In the genomic region with DNA sequence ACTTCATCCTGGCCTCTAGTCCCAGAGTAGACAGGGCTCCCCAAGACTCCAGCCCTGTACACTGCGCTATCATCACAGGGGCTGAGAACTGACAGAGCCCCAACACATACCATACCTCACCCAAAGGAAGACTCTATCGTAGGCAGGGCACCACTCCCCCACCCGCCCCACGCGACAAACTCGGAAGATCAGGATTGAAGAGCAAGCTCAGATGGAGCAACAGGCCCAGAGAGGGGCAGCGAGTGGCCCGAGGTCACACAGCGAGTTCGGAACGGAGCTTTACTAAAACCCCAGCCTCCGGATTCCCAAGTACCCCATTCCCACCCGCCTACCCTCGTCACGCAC, we compare ENCODE assay signal across 1 cellular context.
A peak's percentile ranks its signal among the peaks of the same experiment; 100 is the strongest.
TF ChIP-seq lines count a peak whose summit lies in the region.

No MANE protein-coding gene starts in this region.

TF ChIP-seq in K562, 482 proteins besides CTCF, POLR2A, EP300 and RAD21 (continued from another document and continues in another):
- TF ChIP-seq, protein P1, sequence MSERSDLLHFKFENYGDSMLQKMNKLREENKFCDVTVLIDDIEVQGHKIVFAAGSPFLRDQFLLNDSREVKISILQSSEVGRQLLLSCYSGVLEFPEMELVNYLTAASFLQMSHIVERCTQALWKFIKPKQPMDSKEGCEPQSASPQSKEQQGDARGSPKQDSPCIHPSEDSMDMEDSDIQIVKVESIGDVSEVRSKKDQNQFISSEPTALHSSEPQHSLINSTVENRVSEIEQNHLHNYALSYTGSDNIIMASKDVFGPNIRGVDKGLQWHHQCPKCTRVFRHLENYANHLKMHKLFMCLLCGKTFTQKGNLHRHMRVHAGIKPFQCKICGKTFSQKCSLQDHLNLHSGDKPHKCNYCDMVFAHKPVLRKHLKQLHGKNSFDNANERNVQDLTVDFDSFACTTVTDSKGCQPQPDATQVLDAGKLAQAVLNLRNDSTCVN (CRISPR knock-in tag; IDR thresholded peaks at IDR 0.05), result no peak
- TF ChIP-seq IRF2 (CRISPR knock-in tag; IDR thresholded peaks at IDR 0.05), result no peak
- 0 out of 4 replicates have a peak, but pooled peaks of 1 of the 2 experiments have one; percentile 32 for TF ChIP-seq FOXA3 (CRISPR knock-in tag; conservative IDR thresholded peaks at IDR 0.05 in 1 of 2, IDR thresholded peaks at IDR 0.05 in 1 of 2)
- no peak for TF ChIP-seq ZNF121 (CRISPR knock-in tag; conservative IDR thresholded peaks at IDR 0.05)
- TF ChIP-seq, protein P2, sequence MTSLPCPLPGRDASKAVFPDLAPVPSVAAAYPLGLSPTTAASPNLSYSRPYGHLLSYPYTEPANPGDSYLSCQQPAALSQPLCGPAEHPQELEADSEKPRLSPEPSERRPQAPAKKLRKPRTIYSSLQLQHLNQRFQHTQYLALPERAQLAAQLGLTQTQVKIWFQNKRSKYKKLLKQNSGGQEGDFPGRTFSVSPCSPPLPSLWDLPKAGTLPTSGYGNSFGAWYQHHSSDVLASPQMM (CRISPR knock-in tag; IDR thresholded peaks at IDR 0.05), result no peak
- TF ChIP-seq GTF2A2 (tag; IDR thresholded peaks at IDR 0.05), result no peak
- 0 out of 2 replicates have a peak, but pooled peaks have one; percentile 6 for TF ChIP-seq ZNF263 (CRISPR knock-in tag; IDR thresholded peaks at IDR 0.05; ENCODE audit: borderline replicate concordance)
- TF ChIP-seq, protein P3, sequence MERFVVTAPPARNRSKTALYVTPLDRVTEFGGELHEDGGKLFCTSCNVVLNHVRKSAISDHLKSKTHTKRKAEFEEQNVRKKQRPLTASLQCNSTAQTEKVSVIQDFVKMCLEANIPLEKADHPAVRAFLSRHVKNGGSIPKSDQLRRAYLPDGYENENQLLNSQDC (CRISPR knock-in tag; IDR thresholded peaks at IDR 0.05), result no peak
- no peak for TF ChIP-seq SRSF3 (IDR thresholded peaks at IDR 0.05; ENCODE audit: insufficient read depth, low read length)
- TF ChIP-seq ZNF24 (IDR thresholded peaks at IDR 0.05), result no peak
- TF ChIP-seq, protein P4, sequence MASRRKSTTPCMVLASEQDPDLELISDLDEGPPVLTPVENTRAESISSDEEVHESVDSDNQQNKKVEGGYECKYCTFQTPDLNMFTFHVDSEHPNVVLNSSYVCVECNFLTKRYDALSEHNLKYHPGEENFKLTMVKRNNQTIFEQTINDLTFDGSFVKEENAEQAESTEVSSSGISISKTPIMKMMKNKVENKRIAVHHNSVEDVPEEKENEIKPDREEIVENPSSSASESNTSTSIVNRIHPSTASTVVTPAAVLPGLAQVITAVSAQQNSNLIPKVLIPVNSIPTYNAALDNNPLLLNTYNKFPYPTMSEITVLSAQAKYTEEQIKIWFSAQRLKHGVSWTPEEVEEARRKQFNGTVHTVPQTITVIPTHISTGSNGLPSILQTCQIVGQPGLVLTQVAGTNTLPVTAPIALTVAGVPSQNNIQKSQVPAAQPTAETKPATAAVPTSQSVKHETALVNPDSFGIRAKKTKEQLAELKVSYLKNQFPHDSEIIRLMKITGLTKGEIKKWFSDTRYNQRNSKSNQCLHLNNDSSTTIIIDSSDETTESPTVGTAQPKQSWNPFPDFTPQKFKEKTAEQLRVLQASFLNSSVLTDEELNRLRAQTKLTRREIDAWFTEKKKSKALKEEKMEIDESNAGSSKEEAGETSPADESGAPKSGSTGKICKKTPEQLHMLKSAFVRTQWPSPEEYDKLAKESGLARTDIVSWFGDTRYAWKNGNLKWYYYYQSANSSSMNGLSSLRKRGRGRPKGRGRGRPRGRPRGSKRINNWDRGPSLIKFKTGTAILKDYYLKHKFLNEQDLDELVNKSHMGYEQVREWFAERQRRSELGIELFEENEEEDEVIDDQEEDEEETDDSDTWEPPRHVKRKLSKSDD (conservative IDR thresholded peaks at IDR 0.05; ENCODE audit: low read length), result no peak
- TF ChIP-seq, protein P5, sequence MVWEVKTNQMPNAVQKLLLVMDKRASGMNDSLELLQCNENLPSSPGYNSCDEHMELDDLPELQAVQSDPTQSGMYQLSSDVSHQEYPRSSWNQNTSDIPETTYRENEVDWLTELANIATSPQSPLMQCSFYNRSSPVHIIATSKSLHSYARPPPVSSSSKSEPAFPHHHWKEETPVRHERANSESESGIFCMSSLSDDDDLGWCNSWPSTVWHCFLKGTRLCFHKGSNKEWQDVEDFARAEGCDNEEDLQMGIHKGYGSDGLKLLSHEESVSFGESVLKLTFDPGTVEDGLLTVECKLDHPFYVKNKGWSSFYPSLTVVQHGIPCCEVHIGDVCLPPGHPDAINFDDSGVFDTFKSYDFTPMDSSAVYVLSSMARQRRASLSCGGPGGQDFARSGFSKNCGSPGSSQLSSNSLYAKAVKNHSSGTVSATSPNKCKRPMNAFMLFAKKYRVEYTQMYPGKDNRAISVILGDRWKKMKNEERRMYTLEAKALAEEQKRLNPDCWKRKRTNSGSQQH (CRISPR knock-in tag; IDR thresholded peaks at IDR 0.05), result no peak
- no peak for TF ChIP-seq NCOA2 (IDR thresholded peaks at IDR 0.05; ENCODE audit: partially characterized antibody in 2 of 2)
- TF ChIP-seq HCFC1 (IDR thresholded peaks at IDR 0.05; ENCODE audit: low read depth, low read length), result no peak
- no peak for TF ChIP-seq KAT2B (IDR thresholded peaks at IDR 0.05; ENCODE audit: low read depth, low read length)
- no peak; the same call in 1 of the 2 replicates for TF ChIP-seq POLR2AphosphoS5 (IDR thresholded peaks at IDR 0.05; ENCODE audit: control insufficient read depth, insufficient read depth, low read depth, low read length)
- TF ChIP-seq, protein P6, sequence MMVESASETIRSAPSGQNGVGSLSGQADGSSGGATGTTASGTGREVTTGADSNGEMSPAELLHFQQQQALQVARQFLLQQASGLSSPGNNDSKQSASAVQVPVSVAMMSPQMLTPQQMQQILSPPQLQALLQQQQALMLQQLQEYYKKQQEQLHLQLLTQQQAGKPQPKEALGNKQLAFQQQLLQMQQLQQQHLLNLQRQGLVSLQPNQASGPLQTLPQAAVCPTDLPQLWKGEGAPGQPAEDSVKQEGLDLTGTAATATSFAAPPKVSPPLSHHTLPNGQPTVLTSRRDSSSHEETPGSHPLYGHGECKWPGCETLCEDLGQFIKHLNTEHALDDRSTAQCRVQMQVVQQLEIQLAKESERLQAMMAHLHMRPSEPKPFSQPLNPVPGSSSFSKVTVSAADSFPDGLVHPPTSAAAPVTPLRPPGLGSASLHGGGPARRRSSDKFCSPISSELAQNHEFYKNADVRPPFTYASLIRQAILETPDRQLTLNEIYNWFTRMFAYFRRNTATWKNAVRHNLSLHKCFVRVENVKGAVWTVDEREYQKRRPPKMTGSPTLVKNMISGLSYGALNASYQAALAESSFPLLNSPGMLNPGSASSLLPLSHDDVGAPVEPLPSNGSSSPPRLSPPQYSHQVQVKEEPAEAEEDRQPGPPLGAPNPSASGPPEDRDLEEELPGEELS (CRISPR knock-in tag; IDR thresholded peaks at IDR 0.05; ENCODE audit: borderline replicate concordance), result no peak
- TF ChIP-seq FOXA1 (IDR thresholded peaks at IDR 0.05; ENCODE audit: borderline replicate concordance), result no peak
- peak; percentile 78 for TF ChIP-seq CHD1 (IDR thresholded peaks at IDR 0.05; ENCODE audit: low read length)
- no peak for TF ChIP-seq MTF1 (CRISPR knock-in tag; IDR thresholded peaks at IDR 0.05; ENCODE audit: borderline replicate concordance)
- no peak for TF ChIP-seq JUND (IDR thresholded peaks at IDR 0.05; ENCODE audit: borderline replicate concordance, low read depth, low read length)
- TF ChIP-seq JUND (tag; IDR thresholded peaks at IDR 0.05; ENCODE audit: borderline replicate concordance, low read depth, low read length), result no peak
- no peak for TF ChIP-seq NCOA1 (IDR thresholded peaks at IDR 0.05; ENCODE audit: low read depth)
- no peak; the same call in 1 of the 2 replicates for TF ChIP-seq ZBTB1 (CRISPR knock-in tag; IDR thresholded peaks at IDR 0.05; ENCODE audit: borderline replicate concordance, low read depth)
- TF ChIP-seq, protein P7, sequence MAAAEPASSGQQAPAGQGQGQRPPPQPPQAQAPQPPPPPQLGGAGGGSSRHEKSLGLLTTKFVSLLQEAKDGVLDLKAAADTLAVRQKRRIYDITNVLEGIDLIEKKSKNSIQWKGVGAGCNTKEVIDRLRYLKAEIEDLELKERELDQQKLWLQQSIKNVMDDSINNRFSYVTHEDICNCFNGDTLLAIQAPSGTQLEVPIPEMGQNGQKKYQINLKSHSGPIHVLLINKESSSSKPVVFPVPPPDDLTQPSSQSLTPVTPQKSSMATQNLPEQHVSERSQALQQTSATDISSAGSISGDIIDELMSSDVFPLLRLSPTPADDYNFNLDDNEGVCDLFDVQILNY (CRISPR knock-in tag; IDR thresholded peaks at IDR 0.05), result no peak
- TF ChIP-seq ZFP36 (IDR thresholded peaks at IDR 0.05; ENCODE audit: low read depth, low read length, partially characterized antibody), result peak; percentile 98
- no peak for TF ChIP-seq RBM34 (IDR thresholded peaks at IDR 0.05; ENCODE audit: borderline replicate concordance, insufficient read depth, low read length)
- TF ChIP-seq SIX5 (IDR thresholded peaks at IDR 0.05; ENCODE audit: borderline replicate concordance in 1 of 2, insufficient read depth in 1 of 2, low read depth in 1 of 2, low read length in 2 of 2), result no peak
- no peak for TF ChIP-seq KHSRP (IDR thresholded peaks at IDR 0.05)
- no peak for TF ChIP-seq FIP1L1 (IDR thresholded peaks at IDR 0.05; ENCODE audit: low read depth, low read length, poor library complexity, severe bottlenecking)
- peak; percentile 99 for TF ChIP-seq BCOR (IDR thresholded peaks at IDR 0.05)
- TF ChIP-seq ZNF444 (CRISPR knock-in tag; IDR thresholded peaks at IDR 0.05), result no peak
- no peak for TF ChIP-seq SMARCB1 (IDR thresholded peaks at IDR 0.05; ENCODE audit: insufficient read length, low read depth)
- peak; percentile 94 for TF ChIP-seq SMARCA5 (IDR thresholded peaks at IDR 0.05)
- TF ChIP-seq, protein P8, sequence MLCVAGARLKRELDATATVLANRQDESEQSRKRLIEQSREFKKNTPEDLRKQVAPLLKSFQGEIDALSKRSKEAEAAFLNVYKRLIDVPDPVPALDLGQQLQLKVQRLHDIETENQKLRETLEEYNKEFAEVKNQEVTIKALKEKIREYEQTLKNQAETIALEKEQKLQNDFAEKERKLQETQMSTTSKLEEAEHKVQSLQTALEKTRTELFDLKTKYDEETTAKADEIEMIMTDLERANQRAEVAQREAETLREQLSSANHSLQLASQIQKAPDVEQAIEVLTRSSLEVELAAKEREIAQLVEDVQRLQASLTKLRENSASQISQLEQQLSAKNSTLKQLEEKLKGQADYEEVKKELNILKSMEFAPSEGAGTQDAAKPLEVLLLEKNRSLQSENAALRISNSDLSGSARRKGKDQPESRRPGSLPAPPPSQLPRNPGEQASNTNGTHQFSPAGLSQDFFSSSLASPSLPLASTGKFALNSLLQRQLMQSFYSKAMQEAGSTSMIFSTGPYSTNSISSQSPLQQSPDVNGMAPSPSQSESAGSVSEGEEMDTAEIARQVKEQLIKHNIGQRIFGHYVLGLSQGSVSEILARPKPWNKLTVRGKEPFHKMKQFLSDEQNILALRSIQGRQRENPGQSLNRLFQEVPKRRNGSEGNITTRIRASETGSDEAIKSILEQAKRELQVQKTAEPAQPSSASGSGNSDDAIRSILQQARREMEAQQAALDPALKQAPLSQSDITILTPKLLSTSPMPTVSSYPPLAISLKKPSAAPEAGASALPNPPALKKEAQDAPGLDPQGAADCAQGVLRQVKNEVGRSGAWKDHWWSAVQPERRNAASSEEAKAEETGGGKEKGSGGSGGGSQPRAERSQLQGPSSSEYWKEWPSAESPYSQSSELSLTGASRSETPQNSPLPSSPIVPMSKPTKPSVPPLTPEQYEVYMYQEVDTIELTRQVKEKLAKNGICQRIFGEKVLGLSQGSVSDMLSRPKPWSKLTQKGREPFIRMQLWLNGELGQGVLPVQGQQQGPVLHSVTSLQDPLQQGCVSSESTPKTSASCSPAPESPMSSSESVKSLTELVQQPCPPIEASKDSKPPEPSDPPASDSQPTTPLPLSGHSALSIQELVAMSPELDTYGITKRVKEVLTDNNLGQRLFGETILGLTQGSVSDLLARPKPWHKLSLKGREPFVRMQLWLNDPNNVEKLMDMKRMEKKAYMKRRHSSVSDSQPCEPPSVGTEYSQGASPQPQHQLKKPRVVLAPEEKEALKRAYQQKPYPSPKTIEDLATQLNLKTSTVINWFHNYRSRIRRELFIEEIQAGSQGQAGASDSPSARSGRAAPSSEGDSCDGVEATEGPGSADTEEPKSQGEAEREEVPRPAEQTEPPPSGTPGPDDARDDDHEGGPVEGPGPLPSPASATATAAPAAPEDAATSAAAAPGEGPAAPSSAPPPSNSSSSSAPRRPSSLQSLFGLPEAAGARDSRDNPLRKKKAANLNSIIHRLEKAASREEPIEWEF (CRISPR knock-in tag; IDR thresholded peaks at IDR 0.05), result no peak
- TF ChIP-seq HNRNPLL (IDR thresholded peaks at IDR 0.05; ENCODE audit: low read depth, low read length, poor library complexity, severe bottlenecking), result no peak
- TF ChIP-seq, protein P9, sequence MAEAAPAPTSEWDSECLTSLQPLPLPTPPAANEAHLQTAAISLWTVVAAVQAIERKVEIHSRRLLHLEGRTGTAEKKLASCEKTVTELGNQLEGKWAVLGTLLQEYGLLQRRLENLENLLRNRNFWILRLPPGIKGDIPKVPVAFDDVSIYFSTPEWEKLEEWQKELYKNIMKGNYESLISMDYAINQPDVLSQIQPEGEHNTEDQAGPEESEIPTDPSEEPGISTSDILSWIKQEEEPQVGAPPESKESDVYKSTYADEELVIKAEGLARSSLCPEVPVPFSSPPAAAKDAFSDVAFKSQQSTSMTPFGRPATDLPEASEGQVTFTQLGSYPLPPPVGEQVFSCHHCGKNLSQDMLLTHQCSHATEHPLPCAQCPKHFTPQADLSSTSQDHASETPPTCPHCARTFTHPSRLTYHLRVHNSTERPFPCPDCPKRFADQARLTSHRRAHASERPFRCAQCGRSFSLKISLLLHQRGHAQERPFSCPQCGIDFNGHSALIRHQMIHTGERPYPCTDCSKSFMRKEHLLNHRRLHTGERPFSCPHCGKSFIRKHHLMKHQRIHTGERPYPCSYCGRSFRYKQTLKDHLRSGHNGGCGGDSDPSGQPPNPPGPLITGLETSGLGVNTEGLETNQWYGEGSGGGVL (CRISPR knock-in tag; IDR thresholded peaks at IDR 0.05), result no peak
- no peak for TF ChIP-seq ZNF57 (CRISPR knock-in tag; IDR thresholded peaks at IDR 0.05)
- TF ChIP-seq EGR1 (conservative IDR thresholded peaks at IDR 0.05), result no peak
- TF ChIP-seq ZNF695 (CRISPR knock-in tag; IDR thresholded peaks at IDR 0.05), result no peak
- no peak for TF ChIP-seq PTTG1 (tag; IDR thresholded peaks at IDR 0.05; ENCODE audit: low read depth)
- TF ChIP-seq FUS (optimal IDR thresholded peaks at IDR 0.05; ENCODE audit: low read depth, low read length), result no peak
- TF ChIP-seq, protein P10, sequence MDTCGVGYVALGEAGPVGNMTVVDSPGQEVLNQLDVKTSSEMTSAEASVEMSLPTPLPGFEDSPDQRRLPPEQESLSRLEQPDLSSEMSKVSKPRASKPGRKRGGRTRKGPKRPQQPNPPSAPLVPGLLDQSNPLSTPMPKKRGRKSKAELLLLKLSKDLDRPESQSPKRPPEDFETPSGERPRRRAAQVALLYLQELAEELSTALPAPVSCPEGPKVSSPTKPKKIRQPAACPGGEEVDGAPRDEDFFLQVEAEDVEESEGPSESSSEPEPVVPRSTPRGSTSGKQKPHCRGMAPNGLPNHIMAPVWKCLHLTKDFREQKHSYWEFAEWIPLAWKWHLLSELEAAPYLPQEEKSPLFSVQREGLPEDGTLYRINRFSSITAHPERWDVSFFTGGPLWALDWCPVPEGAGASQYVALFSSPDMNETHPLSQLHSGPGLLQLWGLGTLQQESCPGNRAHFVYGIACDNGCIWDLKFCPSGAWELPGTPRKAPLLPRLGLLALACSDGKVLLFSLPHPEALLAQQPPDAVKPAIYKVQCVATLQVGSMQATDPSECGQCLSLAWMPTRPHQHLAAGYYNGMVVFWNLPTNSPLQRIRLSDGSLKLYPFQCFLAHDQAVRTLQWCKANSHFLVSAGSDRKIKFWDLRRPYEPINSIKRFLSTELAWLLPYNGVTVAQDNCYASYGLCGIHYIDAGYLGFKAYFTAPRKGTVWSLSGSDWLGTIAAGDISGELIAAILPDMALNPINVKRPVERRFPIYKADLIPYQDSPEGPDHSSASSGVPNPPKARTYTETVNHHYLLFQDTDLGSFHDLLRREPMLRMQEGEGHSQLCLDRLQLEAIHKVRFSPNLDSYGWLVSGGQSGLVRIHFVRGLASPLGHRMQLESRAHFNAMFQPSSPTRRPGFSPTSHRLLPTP (IDR thresholded peaks at IDR 0.05; ENCODE audit: borderline replicate concordance, extremely low read depth, insufficient read length), result no peak
